Comparison of ENCODE assay signal across 8 cellular contexts in the genomic region with DNA sequence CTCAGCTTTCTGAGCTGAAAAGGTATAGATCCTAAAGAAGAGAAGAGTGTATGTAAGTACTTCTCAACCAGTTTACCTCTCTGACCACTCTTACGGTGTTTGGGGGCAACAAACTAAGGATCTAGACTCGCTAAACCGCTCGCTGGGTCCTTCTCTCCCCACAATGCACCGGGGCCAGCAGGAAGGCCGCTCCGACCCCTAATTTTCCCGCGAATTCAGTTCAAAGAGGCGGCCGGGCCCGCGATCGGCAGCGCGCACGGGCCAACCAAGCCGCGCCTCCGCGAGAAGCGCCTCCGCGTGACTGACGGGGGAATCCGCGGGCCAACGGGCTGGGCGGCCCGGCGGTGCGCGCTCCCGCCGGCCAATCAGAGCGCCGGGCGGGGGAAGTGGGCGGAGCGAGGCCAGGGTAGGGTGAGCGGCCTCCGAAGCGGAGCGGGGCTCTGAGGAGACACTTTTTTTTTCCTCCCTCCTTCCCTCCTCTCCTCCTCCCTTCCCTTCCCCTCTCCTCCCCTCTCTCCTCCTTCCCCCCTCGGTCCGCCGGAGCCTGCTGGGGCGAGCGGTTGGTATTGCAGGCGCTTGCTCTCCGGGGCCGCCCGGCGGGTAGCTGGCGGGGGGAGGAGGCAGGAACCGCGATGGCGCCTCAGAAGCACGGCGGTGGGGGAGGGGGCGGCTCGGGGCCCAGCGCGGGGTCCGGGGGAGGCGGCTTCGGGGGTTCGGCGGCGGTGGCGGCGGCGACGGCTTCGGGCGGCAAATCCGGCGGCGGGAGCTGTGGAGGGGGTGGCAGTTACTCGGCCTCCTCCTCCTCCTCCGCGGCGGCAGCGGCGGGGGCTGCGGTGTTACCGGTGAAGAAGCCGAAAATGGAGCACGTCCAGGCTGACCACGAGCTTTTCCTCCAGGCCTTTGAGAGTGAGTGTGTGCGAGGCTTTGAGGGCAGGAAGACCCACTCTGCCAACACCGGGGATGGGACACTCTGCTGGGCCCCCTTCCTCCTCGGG. TPM values are rescaled to one million over a fixed set of nuclear protein-coding genes. Genes with fewer than 3 reads are reported as not detected.
DNase-seq lines count a peak whose midpoint lies in the region; ATAC-seq and TF ChIP-seq lines count a peak whose summit lies in the region.
"Not testable (repeated sequence)": the region's sequence is repeated elsewhere in the genome, so short reads cannot be mapped to it uniquely, and the experiment has no call there.

A gene (plus strand): TSS at position 393 of the 995 bp plus-strand sequence. CDS start 240 bp downstream, at position 633.

- CTCF ChIA-PET in Panc1 (lab: Charles Lee) = interaction anchor here (0.6 to 0.7 kb wide), 2 partner anchors 28 to 104 kb away, joined by 3 to 4 read pairs; no protein-coding TSS in a partner anchor

- TF ChIP-seq CTCF in KMS-11 (conservative IDR thresholded peaks at IDR 0.05; ENCODE audit: low read depth, low read length); Panc1 (IDR thresholded peaks at IDR 0.05): not testable (repeated sequence)

- not testable (repeated sequence) for H3K27me3 ChIP-seq in KMS-11 (ENCODE audit: insufficient read depth, low read depth); Panc1 (ENCODE audit: control insufficient read depth, insufficient read depth, low read length); esophagus (ENCODE audit: control insufficient read depth in 1 of 2, insufficient read depth in 2 of 2, low read length in 2 of 2); mucosa of stomach (ENCODE audit: control insufficient read depth, insufficient read depth, low read length)

- H3K4me1 ChIP-seq in KMS-11 (ENCODE audit: low read depth, poor library complexity, severe bottlenecking) = peaks cover 18% of the 10 kb centered on the region
- H3K4me1 ChIP-seq in Panc1 (ENCODE audit: control insufficient read depth, insufficient read depth, low read length); esophagus (ENCODE audit: control insufficient read depth in 2 of 2, insufficient read depth in 2 of 2, low read length in 1 of 2); mucosa of stomach (ENCODE audit: control insufficient read depth, insufficient read depth, low read length): not testable (repeated sequence)

- BruUV-seq in Panc1 (replicated peaks; lab: Mats Ljungman, UMichigan) = not testable (repeated sequence)

- not testable (repeated sequence) for H3K36me3 ChIP-seq in KMS-11 (ENCODE audit: insufficient read depth); Panc1 (ENCODE audit: control insufficient read depth, insufficient read depth, low read length); esophagus (ENCODE audit: control insufficient read depth in 2 of 2, insufficient read depth in 2 of 2, low read length in 1 of 2); mucosa of stomach (ENCODE audit: control insufficient read depth, insufficient read depth, low read length)

- H3K4me2 ChIP-seq in KMS-11 = peak within 1 kb of the TSS; percentile 71

- peak within 1 kb of the TSS; percentile 88 for H2AFZ ChIP-seq in KMS-11 (ENCODE audit: low read depth)

- H3K79me2 ChIP-seq in KMS-11 (ENCODE audit: insufficient read depth, low read depth) = peaks cover 47% of the 10 kb centered on the region

- peak within 1 kb of the TSS; percentile 77 for H3K9ac ChIP-seq in KMS-11
- peak within 1 kb of the TSS; percentile 66 for H3K9ac ChIP-seq in mucosa of stomach (ENCODE audit: low read length)

- not testable (repeated sequence) for H3K4me3 ChIP-seq in KMS-11 (IDR thresholded peaks at IDR 0.05; ENCODE audit: insufficient read depth, low read depth, low read length); mucosa of stomach (ENCODE audit: low read length)
- H3K4me3 ChIP-seq in Panc1 (ENCODE audit: low read depth in 2 of 2, low read length in 2 of 2) = peak within 1 kb of the TSS; percentile 66 to 73
- peak within 1 kb of the TSS; percentile 90 to 92 for H3K4me3 ChIP-seq in esophagus (ENCODE audit: low read depth in 1 of 2, low read length in 2 of 2)

- peaks cover 10% of the 10 kb centered on the region for H4K20me1 ChIP-seq in KMS-11 (ENCODE audit: insufficient read depth)

- POLR2A ChIA-PET in Panc1 (lab: Charles Lee) = interaction anchor here (0.6 kb wide), 1 partner anchor 376 kb away, joined by 3 read pairs; no protein-coding TSS in a partner anchor

- ATAC-seq in GM21723 (IDR thresholded peaks at IDR 0.05; ENCODE audit: unreplicated experiment) (peak; percentile 82), Panc1 (peak; percentile 97)

- H3K9me3 ChIP-seq in Panc1 (ENCODE audit: control insufficient read depth, insufficient read depth, low read depth, low read length); esophagus (ENCODE audit: control insufficient read depth in 2 of 2, insufficient read depth in 1 of 2, low read depth in 1 of 2, low read length in 1 of 2); mucosa of stomach (ENCODE audit: control insufficient read depth, low read length): not testable (repeated sequence)

- in situ Hi-C loops in Panc1 (cut with HindIII; ENCODE audit: low pct_unique_long_range_greater_than_20kb, low sequenced_read_pairs) = not testable (repeated sequence)

- H3K27ac ChIP-seq in KMS-11 = peak within 1 kb of the TSS; percentile 75
- peak within 1 kb of the TSS; percentile 90 for H3K27ac ChIP-seq in Panc1 (ENCODE audit: low read length)
- peak within 1 kb of the TSS; percentile 76 to 84 for H3K27ac ChIP-seq in esophagus (ENCODE audit: low read depth in 2 of 2, low read length in 1 of 2)

- 0 to 1% methylated on average over 60 to 92 of the region's 93 CpGs for WGBS in esophagus, 2 donors

- intact Hi-C loops in Panc1 (cut with micrococcal nuclease; ENCODE audit: unreplicated experiment) = not testable (repeated sequence)

- DNase-seq in DMS53 (lab: John Stamatoyannopoulos, UW) (peak; percentile 86), Panc1 (ENCODE audit: low read depth, low spot score) (peak; percentile 30), activated T-cell treated with anti-CD3 and anti-CD28 coated beads for 48 hours (ENCODE audit: low read depth) (peak; percentile 90)
- DNase-seq in stimulated activated CD8-positive, alpha-beta memory T cell treated with anti-CD3 and anti-CD28 coated beads, Interleukin-4, amount 100 ng/mL, for 24 hours (ENCODE audit: low read depth) = peak; percentile 77

RNA-seq across cellular contexts. Expression of the gene that starts here (rescaled TPM):
- total RNA-seq in Panc1 (2021; ENCODE audit: unreplicated experiment) = 68.3 TPM
- polyA plus RNA-seq in Panc1 (2012; ENCODE audit: insufficient read length) = 20.1 TPM
- 10 to 100 TPM in 1 of 2 donors, 1 to 10 TPM in 1; 8.9 to 12.1 TPM for polyA plus RNA-seq in esophagus

Comparison
In these comparisons a context has a peak if more than half of its experiments do, and no peak if none do; other contexts are left out.
1. DNase-seq: peak in every context shown above with its lines; median percentile 90 in activated T-cell treated with anti-CD3 and anti-CD28 coated beads for 48 hours; 86 in DMS53; 77 in stimulated activated CD8-positive, alpha-beta memory T cell treated with anti-CD3 and anti-CD28 coated beads, Interleukin-4, amount 100 ng/mL, for 24 hours; 30 in Panc1.